ENCODE assay signal across 23 cellular contexts in the genomic region with DNA sequence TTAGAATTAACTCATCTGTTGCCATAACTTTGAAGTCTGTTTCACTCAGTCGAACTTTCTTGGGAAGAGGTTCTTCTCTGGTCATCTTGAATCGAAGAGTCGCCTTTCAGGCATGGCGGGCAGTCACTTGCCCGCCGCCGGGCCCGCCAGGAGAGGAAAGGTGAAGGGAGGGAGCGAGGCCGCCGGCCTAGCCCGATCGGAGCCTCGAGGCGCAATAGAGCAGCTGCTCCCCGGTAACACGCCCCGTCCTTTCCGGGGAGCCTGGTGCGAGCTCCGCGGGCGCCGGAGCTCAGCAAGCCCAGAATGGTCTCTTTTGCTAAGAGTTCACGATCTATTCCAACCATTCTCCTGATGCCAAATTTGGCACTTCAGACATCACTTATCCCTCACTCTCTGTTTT.
A peak's percentile ranks its signal among the peaks of the same experiment; 100 is the strongest.
DNase-seq lines count a peak whose midpoint lies in the region; ATAC-seq and TF ChIP-seq lines count a peak whose summit lies in the region.
"Had no signal": no experiment of that assay in that cellular context is flagged by ENCODE, and none has a peak within 500 bp of the region (broad histone marks: within the 10 kb centered on the region; RNA-seq: fewer than 3 reads in every experiment).

No MANE protein-coding gene starts in this region.

- no peak for TF ChIP-seq POLR2A in testis (IDR thresholded peaks at IDR 0.05)
- TF ChIP-seq POLR2A in stomach (IDR thresholded peaks at IDR 0.05): no peak

- no peak for ATAC-seq in omental fat pad (ENCODE audit: low FRiP score)
- ATAC-seq: GM12878 had no signal

- intact Hi-C loops in testis (cut with DNase I; ENCODE audit: low total_unique reads) (no loop called here), stomach (cut with DNase I; ENCODE audit: low total_unique reads) (no loop called here)

- H3K27me3 ChIP-seq in H7 (ENCODE audit: control insufficient read depth, insufficient read depth, low read length) (no peaks in the 10 kb centered on the region), testis (no peaks in the 10 kb centered on the region), stomach (no peaks in the 10 kb centered on the region)
- H3K27me3 ChIP-seq: BE2C, BLaER1 had no signal

- WGBS in testis, 2 donors: 53 to 65% methylated on average over 19 to 25 of the region's 25 CpGs
- WGBS in stomach, 5 donors: 82 to 95% (median 92%) methylated on average over 21 to 25 of the region's 25 CpGs

- H3K4me3 ChIP-seq in H7 (ENCODE audit: insufficient read depth, low read depth, low read length) (no peak overlapping the region), testis (peak overlapping the region in 1 of 2 donors; percentile 15), stomach (no peak overlapping the region)
- H3K4me3 ChIP-seq: BLaER1, GM12878 had no signal

- H3K27ac ChIP-seq in testis (no peak overlapping the region), stomach (no peak overlapping the region)
- H3K27ac ChIP-seq: BLaER1 had no signal

- H3K4me1 ChIP-seq in testis (no peaks in the 10 kb centered on the region), stomach (no peaks in the 10 kb centered on the region)
- H3K4me1 ChIP-seq: BE2C, BLaER1 had no signal

- no peak for TF ChIP-seq EP300 in stomach (IDR thresholded peaks at IDR 0.05)

- H3K9me3 ChIP-seq in testis (no peaks in the 10 kb centered on the region), stomach (no peaks in the 10 kb centered on the region)
- H3K9me3 ChIP-seq: BE2C, BLaER1 had no signal

- H3K36me3 ChIP-seq in H7 (replicated peaks; ENCODE audit: control insufficient read depth, insufficient read depth, low read length) (no peaks in the 10 kb centered on the region), testis (ENCODE audit: low read depth, missing control alignments) (no peaks in the 10 kb centered on the region), stomach (no peaks in the 10 kb centered on the region)
- H3K36me3 ChIP-seq: BE2C, BLaER1 had no signal

- DNase-seq in H7: peak; percentile 5
- peak; percentile 88 for DNase-seq in mesenteric fat pad (ENCODE audit: low spot score)
- DNase-seq in testis: peak; percentile 21
- no peak for DNase-seq in NCI-H345 treated with DMSO at 0.1 percent for 48 hours (lab: John Stamatoyannopoulos, UW; ENCODE audit: unreplicated experiment)
- no peak for DNase-seq in stomach
- DNase-seq in omental fat pad (ENCODE audit: low spot score): no peak
- DNase-seq: 8988T; ACHN; BE2C; C1 segment of cervical spinal cord; CD4-positive, alpha-beta memory T cell; CD4-positive, CD25-positive, alpha-beta regulatory T cell; CD8-positive, alpha-beta memory T cell; COR-L47; DMS 273 treated with DMSO at 0.1 percent for 48 hours; DMS153; DMS53; DMS79; DND-41; EL; GDM1 had no signal

- TF ChIP-seq CTCF in testis (IDR thresholded peaks at IDR 0.05) (no peak), stomach (IDR thresholded peaks at IDR 0.05) (no peak), omental fat pad (IDR thresholded peaks at IDR 0.05) (no peak)

Comparison
In these comparisons a context has a peak if more than half of its experiments do, and no peak if none do; other contexts are left out.
1. DNase-seq: peak in H7 (single experiment), mesenteric fat pad (single experiment) and testis (single experiment); none in NCI-H345 treated with DMSO at 0.1 percent for 48 hours (single experiment), stomach (single experiment) and omental fat pad (single experiment).